In the genomic region with DNA sequence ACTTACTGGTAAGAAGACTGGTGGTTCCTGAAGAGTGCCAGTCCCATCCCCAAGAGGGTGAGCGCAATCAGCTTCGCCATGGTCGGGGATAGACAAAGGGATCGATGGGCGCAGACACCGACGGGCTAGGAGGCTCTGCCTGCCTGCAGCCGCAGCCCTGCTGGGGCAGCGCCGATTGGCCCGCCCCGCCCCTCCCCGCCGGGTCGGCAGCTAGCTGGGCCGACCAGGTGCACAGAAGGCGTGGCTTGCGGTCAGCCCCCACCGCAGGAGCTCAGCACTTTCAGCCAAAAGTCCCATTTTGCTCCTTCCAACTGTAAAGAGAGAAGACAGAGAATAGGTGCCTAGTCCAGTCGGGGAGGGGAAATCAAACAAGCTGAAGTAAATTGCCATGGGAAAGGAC, we compare ENCODE assay signal across 10 cellular contexts. TPM values are rescaled to one million over a fixed set of nuclear protein-coding genes. Genes with fewer than 3 reads are reported as not detected.
DNase-seq lines count a peak whose midpoint lies in the region; ATAC-seq and TF ChIP-seq lines count a peak whose summit lies in the region.
"Had no signal": no experiment of that assay in that cellular context is flagged by ENCODE, and none has a peak within 500 bp of the region (broad histone marks: within the 10 kb centered on the region; RNA-seq: fewer than 3 reads in every experiment).

A gene (minus strand): TSS at position 137 of the 400 bp plus-strand sequence. CDS start 57 bp downstream, at position 80.

- H4K8ac ChIP-seq in neuronal stem cell (ENCODE audit: low read depth, low read length) = no peak within 1 kb of the TSS

- H3K27me3 Mint-ChIP-seq in activated T-helper 17 cell treated with anti-CD3 and anti-CD28 coated beads, Interleukin-2, amount 50 U/mL, for 72 hours = peaks cover 11% of the 10 kb centered on the region

- H3K9ac ChIP-seq in SK-N-SH = no peak within 1 kb of the TSS
- H3K9ac ChIP-seq in neuronal stem cell (ENCODE audit: low read depth, low read length, poor library complexity) = no peak within 1 kb of the TSS

- POLR2A ChIA-PET in SK-N-SH (lab: Yijun Ruan, JAX) = no interaction called here

- peak within 1 kb of the TSS; percentile 33 for H2BK15ac ChIP-seq in neuronal stem cell (ENCODE audit: low read length)

- TF ChIP-seq RAD21 in SK-N-SH (IDR thresholded peaks at IDR 0.05; ENCODE audit: low read length) = no peak

- no peak within 1 kb of the TSS for H2BK5ac ChIP-seq in neuronal stem cell (ENCODE audit: low read length)

- peaks cover 5% of the 10 kb centered on the region for H3K4me1 Mint-ChIP-seq in activated T-helper 17 cell treated with anti-CD3 and anti-CD28 coated beads, Interleukin-2, amount 50 U/mL, for 72 hours

- no peaks in the 10 kb centered on the region for H3K9me3 Mint-ChIP-seq in activated T-helper 17 cell treated with anti-CD3 and anti-CD28 coated beads, Interleukin-2, amount 50 U/mL, for 72 hours

- H3K9me2 ChIP-seq in SK-N-SH = no peaks in the 10 kb centered on the region

- H2AK5ac ChIP-seq in neuronal stem cell (ENCODE audit: low read depth, low read length) = no peak within 1 kb of the TSS

- H3K27ac ChIP-seq in SK-N-SH (ENCODE audit: low read depth in 2 of 2, low read length in 1 of 2) (no peak within 1 kb of the TSS), neuronal stem cell (replicated peaks; ENCODE audit: low read length) (no peak within 1 kb of the TSS)

- H2BK12ac ChIP-seq in neuronal stem cell (ENCODE audit: low read length) = no peak within 1 kb of the TSS

- H3K36me3 ChIP-seq in SK-N-SH (replicated peaks in 1 of 2; ENCODE audit: control insufficient read depth in 1 of 2, insufficient read depth in 2 of 2, low read length in 1 of 2) = no peaks in the 10 kb centered on the region
- H3K36me3 ChIP-seq in neuronal stem cell (replicated peaks in 1 of 2; ENCODE audit: control insufficient read depth in 2 of 2, insufficient read depth in 2 of 2, low read length in 2 of 2) = no peaks in the 10 kb centered on the region

- H3K79me2 ChIP-seq in SK-N-SH (ENCODE audit: insufficient read depth) = no peaks in the 10 kb centered on the region

- WGBS in SK-N-SH (ENCODE audit: low lambda C conversion rate) = 41% methylated on average over 17 of the region's 20 CpGs
- WGBS in neuronal stem cell (ENCODE audit: extremely low coverage in 2 of 2, insufficient read length in 2 of 2, insufficient replicate concordance in 1 of 2), 2 donors = no CpG with 5 or more reads among the region's 20 CpGs

- no peaks in the 10 kb centered on the region; a peak in 1 of 4 replicates for H3K4me1 ChIP-seq in SK-N-SH (ENCODE audit: control insufficient read depth in 1 of 2, insufficient read depth in 2 of 2, low read depth in 1 of 2, low read length in 1 of 2)
- no peaks in the 10 kb centered on the region for H3K4me1 ChIP-seq in neuronal stem cell (ENCODE audit: control insufficient read depth in 2 of 2, insufficient read depth in 1 of 2, low read depth in 1 of 2, low read length in 2 of 2)

- peak within 1 kb of the TSS; percentile 17 for H3K23ac ChIP-seq in neuronal stem cell (ENCODE audit: low read depth, low read length, poor library complexity)

- no peaks in the 10 kb centered on the region for H3K27me3 ChIP-seq in SK-N-SH (ENCODE audit: insufficient read depth)
- no peaks in the 10 kb centered on the region for H3K27me3 ChIP-seq in neuronal stem cell (ENCODE audit: control insufficient read depth in 3 of 3, insufficient read depth in 3 of 3, low read depth in 1 of 3, low read length in 3 of 3)

- H3K4me3 ChIP-seq in SK-N-SH (ENCODE audit: low read depth in 2 of 2, low read length in 1 of 2) = no peak within 1 kb of the TSS
- H3K4me3 ChIP-seq in neuronal stem cell (ENCODE audit: low read length in 2 of 2) = no peak within 1 kb of the TSS
- no peak within 1 kb of the TSS for H3K4me3 ChIP-seq in foreskin fibroblast (ENCODE audit: low read depth in 1 of 2, low read length in 2 of 2)
- H3K4me3 ChIP-seq: lung had no signal

- H3K4me3 Mint-ChIP-seq in activated T-helper 17 cell treated with anti-CD3 and anti-CD28 coated beads, Interleukin-2, amount 50 U/mL, for 72 hours = peak within 1 kb of the TSS; percentile 3

- H4K91ac ChIP-seq in neuronal stem cell (ENCODE audit: low read depth, low read length, poor library complexity) = no peak within 1 kb of the TSS

- CTCF ChIA-PET in SK-N-SH (lab: Yijun Ruan, JAX) = interaction anchor here (1.1 kb wide), 1 partner anchor 28 kb away, joined by 3 read pairs; no protein-coding TSS in a partner anchor

- H2AFZ ChIP-seq in SK-N-SH (ENCODE audit: low read depth) (no peak within 1 kb of the TSS), neuronal stem cell (ENCODE audit: low read length) (no peak within 1 kb of the TSS)

- H3K27ac Mint-ChIP-seq in activated T-helper 17 cell treated with anti-CD3 and anti-CD28 coated beads, Interleukin-2, amount 50 U/mL, for 72 hours = no peak within 1 kb of the TSS

- H3K4me2 ChIP-seq in SK-N-SH (no peak within 1 kb of the TSS), neuronal stem cell (ENCODE audit: insufficient read depth, low read length, poor library complexity, severe bottlenecking) (no peak within 1 kb of the TSS)

- no peak within 1 kb of the TSS for H2BK120ac ChIP-seq in neuronal stem cell (ENCODE audit: low read depth, low read length)

- no peaks in the 10 kb centered on the region for H4K20me1 ChIP-seq in SK-N-SH (ENCODE audit: insufficient read depth)

- H3K18ac ChIP-seq in neuronal stem cell (ENCODE audit: low read length) = peak within 1 kb of the TSS; percentile 60

- H3K79me1 ChIP-seq in neuronal stem cell (ENCODE audit: low read depth, low read length) = no peaks in the 10 kb centered on the region

- TF ChIP-seq CTCF in SK-N-SH (IDR thresholded peaks at IDR 0.05) (no peak), foreskin fibroblast (IDR thresholded peaks at IDR 0.05; ENCODE audit: low read depth, low read length) (no peak)

- H3K9me3 ChIP-seq in SK-N-SH = no peaks in the 10 kb centered on the region
- peaks cover 0 to 3% of the 10 kb centered on the region in 2 donors for H3K9me3 ChIP-seq in neuronal stem cell (replicated peaks in 1 of 2; ENCODE audit: control insufficient read depth in 2 of 2, insufficient read depth in 1 of 2, low read depth in 1 of 2, low read length in 2 of 2)

- no peak for ATAC-seq in SK-N-SH treated with all-trans-retinoic acid at 6 μM for 48 hours
- peak; percentile 54 for ATAC-seq in HG03175 (IDR thresholded peaks at IDR 0.05; ENCODE audit: unreplicated experiment)
- ATAC-seq in activated T-helper 17 cell treated with anti-CD3 and anti-CD28 coated beads, Interleukin-2, amount 50 U/mL, for 72 hours (replicated peaks) = peak; percentile 62
- no peak for ATAC-seq in HG03280 (IDR thresholded peaks at IDR 0.05; ENCODE audit: unreplicated experiment)

- H3K4ac ChIP-seq in neuronal stem cell (ENCODE audit: low read length) = no peak within 1 kb of the TSS

- DNase-seq in SK-N-SH (peak; percentile 35), neuronal stem cell (ENCODE audit: low spot score) (no peak), foreskin fibroblast (no peak), hepatic stellate cell (ENCODE audit: low spot score) (no peak)
- DNase-seq: stimulated activated CD4-positive, alpha-beta T cell treated with anti-CD3 and anti-CD28 coated beads, Interleukin-2, amount 100 ng/mL, for 48 hours had no signal

- H3F3A ChIP-seq in SK-N-SH (replicated peaks; ENCODE audit: insufficient read depth) = no peaks in the 10 kb centered on the region

- no peak for TF ChIP-seq EP300 in SK-N-SH (IDR thresholded peaks at IDR 0.05; ENCODE audit: borderline replicate concordance in 1 of 2, low read depth in 1 of 2, low read length in 1 of 2)

- no peaks in the 10 kb centered on the region for H3K36me3 Mint-ChIP-seq in activated T-helper 17 cell treated with anti-CD3 and anti-CD28 coated beads, Interleukin-2, amount 50 U/mL, for 72 hours (ENCODE audit: low read depth)

- H3K14ac ChIP-seq in neuronal stem cell (ENCODE audit: low read length) = no peak within 1 kb of the TSS

TF ChIP-seq in SK-N-SH, 30 proteins besides CTCF, POLR2A, EP300 and RAD21 (continues in another document):
- TF ChIP-seq ELF1 (IDR thresholded peaks at IDR 0.05) (no peak), TEAD4 (IDR thresholded peaks at IDR 0.05; ENCODE audit: borderline replicate concordance, insufficient read depth) (no peak), RFX5 (IDR thresholded peaks at IDR 0.05; ENCODE audit: low read length) (no peak), NRF1 (IDR thresholded peaks at IDR 0.05; ENCODE audit: low read depth, low read length) (no peak)
- TF ChIP-seq, protein P1, sequence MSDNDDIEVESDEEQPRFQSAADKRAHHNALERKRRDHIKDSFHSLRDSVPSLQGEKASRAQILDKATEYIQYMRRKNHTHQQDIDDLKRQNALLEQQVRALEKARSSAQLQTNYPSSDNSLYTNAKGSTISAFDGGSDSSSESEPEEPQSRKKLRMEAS (IDR thresholded peaks at IDR 0.05; ENCODE audit: low read depth) = no peak

TF ChIP-seq in SK-N-SH treated with all-trans-retinoic acid at 6 μM for 48 hours, 23 proteins besides CTCF, POLR2A, EP300 and RAD21:
- no peak for TF ChIP-seq ZC3H10 (CRISPR knock-in tag; IDR thresholded peaks at IDR 0.05)
- no peak for TF ChIP-seq ZNF565 (CRISPR knock-in tag; conservative IDR thresholded peaks at IDR 0.05; ENCODE audit: low read depth)
- no peak for TF ChIP-seq ARNTL (CRISPR knock-in tag; IDR thresholded peaks at IDR 0.05; ENCODE audit: borderline replicate concordance, low read depth)
- TF ChIP-seq ZFP30 (CRISPR knock-in tag; IDR thresholded peaks at IDR 0.05) = no peak
- TF ChIP-seq ZFP3 (CRISPR knock-in tag; IDR thresholded peaks at IDR 0.05) = no peak
- no peak for TF ChIP-seq ESRRG (CRISPR knock-in tag; IDR thresholded peaks at IDR 0.05)
- TF ChIP-seq, protein P2, sequence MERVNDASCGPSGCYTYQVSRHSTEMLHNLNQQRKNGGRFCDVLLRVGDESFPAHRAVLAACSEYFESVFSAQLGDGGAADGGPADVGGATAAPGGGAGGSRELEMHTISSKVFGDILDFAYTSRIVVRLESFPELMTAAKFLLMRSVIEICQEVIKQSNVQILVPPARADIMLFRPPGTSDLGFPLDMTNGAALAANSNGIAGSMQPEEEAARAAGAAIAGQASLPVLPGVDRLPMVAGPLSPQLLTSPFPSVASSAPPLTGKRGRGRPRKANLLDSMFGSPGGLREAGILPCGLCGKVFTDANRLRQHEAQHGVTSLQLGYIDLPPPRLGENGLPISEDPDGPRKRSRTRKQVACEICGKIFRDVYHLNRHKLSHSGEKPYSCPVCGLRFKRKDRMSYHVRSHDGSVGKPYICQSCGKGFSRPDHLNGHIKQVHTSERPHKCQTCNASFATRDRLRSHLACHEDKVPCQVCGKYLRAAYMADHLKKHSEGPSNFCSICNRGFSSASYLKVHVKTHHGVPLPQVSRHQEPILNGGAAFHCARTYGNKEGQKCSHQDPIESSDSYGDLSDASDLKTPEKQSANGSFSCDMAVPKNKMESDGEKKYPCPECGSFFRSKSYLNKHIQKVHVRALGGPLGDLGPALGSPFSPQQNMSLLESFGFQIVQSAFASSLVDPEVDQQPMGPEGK (CRISPR knock-in tag; IDR thresholded peaks at IDR 0.05; ENCODE audit: borderline replicate concordance) = no peak

RNA-seq across cellular contexts. Expression of the gene that starts here (rescaled TPM):
- polyA plus RNA-seq in SK-N-SH (2012; rRNA removed) = not detected in 2 replicates
- 0.08 TPM in 1 of 2 replicates, not detected in the other for polyA plus RNA-seq in SK-N-SH (2012; cell fraction: cytosol; rRNA removed)
- polyA plus RNA-seq in SK-N-SH (2012; cell fraction: nucleus; rRNA removed) = not detected in 2 replicates
- total RNA-seq in activated T-helper 17 cell treated with anti-CD3 and anti-CD28 coated beads, Interleukin-2, amount 50 U/mL, for 72 hours = not detected
- not detected for polyA plus RNA-seq in neuronal stem cell (2013, experiment 1 of 2)
- not detected for polyA plus RNA-seq in neuronal stem cell (2013, experiment 2 of 2)

Comparison
In these comparisons a context has a peak if more than half of its experiments do, and no peak if none do; other contexts are left out.
1. Peak in DNase-seq in SK-N-SH; RNA of the gene not detected or under 1 TPM.
2. Peak in ATAC-seq in activated T-helper 17 cell treated with anti-CD3 and anti-CD28 coated beads, Interleukin-2, amount 50 U/mL, for 72 hours; RNA of the gene not detected or under 1 TPM.